Comparison of ENCODE assay signal across 8 cellular contexts in the genomic region with DNA sequence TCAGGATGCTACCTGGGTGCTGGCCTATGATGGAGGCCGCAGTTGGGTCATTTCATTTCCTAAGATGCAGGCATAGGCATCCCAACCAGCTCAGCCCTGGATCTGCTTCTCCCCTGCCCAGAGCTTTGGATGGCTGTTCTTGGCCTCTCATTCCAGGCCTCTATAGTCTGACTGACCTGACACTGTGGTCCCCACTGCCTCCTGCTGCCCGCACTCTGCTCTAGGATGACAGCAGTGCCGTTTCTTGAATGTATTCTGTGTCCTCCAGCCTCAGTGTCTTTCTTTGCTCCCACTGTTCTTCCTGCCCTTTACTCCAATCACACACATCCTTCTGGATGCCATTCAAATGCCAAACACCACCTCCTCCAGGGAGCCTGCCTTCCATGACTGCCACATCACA.
A peak's percentile ranks its signal among the peaks of the same experiment; 100 is the strongest.
DNase-seq lines count a peak whose midpoint lies in the region; ATAC-seq, FAIRE-seq and TF ChIP-seq lines count a peak whose summit lies in the region.

No MANE protein-coding gene starts in this region.

- DNase-seq in Caki2 (ENCODE audit: low read depth) (peak; percentile 25), HK-2 (ENCODE audit: unreplicated experiment) (peak; percentile 20), fibroblast of mammary gland (ENCODE audit: low read depth) (peak; percentile 48), small intestine (peak; percentile 23), GM12892 (ENCODE audit: insufficient read length) (no peak), NCI-H2107 treated with DMSO at 0.1 percent for 48 hours (lab: John Stamatoyannopoulos, UW; ENCODE audit: unreplicated experiment) (no peak)
- peak; percentile 79 for DNase-seq in activated CD4-positive, alpha-beta T cell treated with anti-CD3 and anti-CD28 coated beads, Interleukin-2, amount 10 ng/mL, durations not matched to agents 24 days and 14 days

- H3K9me3 ChIP-seq in small intestine (ENCODE audit: control insufficient read depth, low read depth), result no peaks in the 10 kb centered on the region

- H3K27me3 Mint-ChIP-seq in activated CD4-positive, alpha-beta T cell treated with anti-CD3 and anti-CD28 coated beads, Interleukin-2, amount 10 ng/mL, durations not matched to agents 24 days and 14 days, result no peaks in the 10 kb centered on the region

- intact Hi-C loops in activated CD4-positive, alpha-beta T cell treated with anti-CD3 and anti-CD28 coated beads, Interleukin-2, amount 10 ng/mL, durations not matched to agents 24 days and 14 days (cut with micrococcal nuclease), result loop anchor here (1.0 kb wide), 1 partner anchor 176 kb away; no protein-coding TSS in a partner anchor

- no peaks in the 10 kb centered on the region for H3K27me3 ChIP-seq in small intestine (ENCODE audit: control insufficient read depth in 2 of 2, insufficient read depth in 2 of 2, low read length in 2 of 2)

- H3K27ac ChIP-seq in small intestine (ENCODE audit: low read depth in 1 of 2, low read length in 1 of 2), result no peak overlapping the region

- no peak for FAIRE-seq in small intestine (lab: Jason Lieb, UNC)
- no peak for FAIRE-seq in GM12892 (lab: Jason Lieb, UNC)

- H3K4me3 Mint-ChIP-seq in activated CD4-positive, alpha-beta T cell treated with anti-CD3 and anti-CD28 coated beads, Interleukin-2, amount 10 ng/mL, durations not matched to agents 24 days and 14 days, result no peak overlapping the region

- WGBS in small intestine, 3 donors, result 54 to 89% (median 64%) methylated on average over 3 of the region's 3 CpGs

- no peak for ATAC-seq in HG03139 (IDR thresholded peaks at IDR 0.05; ENCODE audit: unreplicated experiment)

- no peak overlapping the region for H3K27ac Mint-ChIP-seq in activated CD4-positive, alpha-beta T cell treated with anti-CD3 and anti-CD28 coated beads, Interleukin-2, amount 10 ng/mL, durations not matched to agents 24 days and 14 days

- no peaks in the 10 kb centered on the region for H3K9me3 Mint-ChIP-seq in activated CD4-positive, alpha-beta T cell treated with anti-CD3 and anti-CD28 coated beads, Interleukin-2, amount 10 ng/mL, durations not matched to agents 24 days and 14 days

- no peaks in the 10 kb centered on the region for H3K4me1 Mint-ChIP-seq in activated CD4-positive, alpha-beta T cell treated with anti-CD3 and anti-CD28 coated beads, Interleukin-2, amount 10 ng/mL, durations not matched to agents 24 days and 14 days

- H3K36me3 ChIP-seq in small intestine (ENCODE audit: control insufficient read depth in 2 of 2, insufficient read depth in 2 of 2, low read length in 2 of 2), result no peaks in the 10 kb centered on the region

- in situ Hi-C loops in Caki2 (cut with HindIII; ENCODE audit: low pct_unique_long_range_greater_than_20kb, low sequenced_read_pairs), result no loop called here

- peak; percentile 63 for TF ChIP-seq CTCF in fibroblast of mammary gland (conservative IDR thresholded peaks at IDR 0.05; ENCODE audit: control insufficient read depth, insufficient read depth, low read depth, low read length)

- no peak for TF ChIP-seq POLR2A in GM12892 (IDR thresholded peaks at IDR 0.05; ENCODE audit: low read depth, low read length)

- no peak overlapping the region for H3K4me3 ChIP-seq in fibroblast of mammary gland (ENCODE audit: control insufficient read depth, low read depth, low read length)
- H3K4me3 ChIP-seq in small intestine (ENCODE audit: low read depth in 1 of 2, low read length in 2 of 2), result no peak overlapping the region

- no peaks in the 10 kb centered on the region for H3K36me3 Mint-ChIP-seq in activated CD4-positive, alpha-beta T cell treated with anti-CD3 and anti-CD28 coated beads, Interleukin-2, amount 10 ng/mL, durations not matched to agents 24 days and 14 days (ENCODE audit: low read depth)

- H3K4me1 ChIP-seq in small intestine (ENCODE audit: control insufficient read depth in 2 of 2, insufficient read depth in 1 of 2, low read depth in 1 of 2, low read length in 1 of 2), result no peaks in the 10 kb centered on the region

Comparison
In these comparisons a context has a peak if more than half of its experiments do, and no peak if none do; other contexts are left out.
1. DNase-seq: peak in Caki2 (single experiment), HK-2 (single experiment), activated CD4-positive, alpha-beta T cell treated with anti-CD3 and anti-CD28 coated beads, Interleukin-2, amount 10 ng/mL, durations not matched to agents 24 days and 14 days (single experiment), fibroblast of mammary gland (single experiment) and small intestine (single experiment); none in GM12892 (single experiment) and NCI-H2107 treated with DMSO at 0.1 percent for 48 hours (single experiment).